35 cellular contexts compared by ENCODE assay signal in genomic region chr13:100594255-100594654, GRCh38.
"Had no signal": no experiment of that assay in that cellular context is flagged by ENCODE, and none has a peak within 500 bp of the region (broad histone marks: within the 10 kb centered on the region; RNA-seq: fewer than 3 reads in every experiment).

No MANE protein-coding gene starts in this region.

- H3K27ac ChIP-seq: ascending aorta, cardiac muscle cell, VCaP had no signal

- H3K4me1 ChIP-seq: ascending aorta had no signal

- H3K9me3 ChIP-seq: ascending aorta had no signal

- DNase-seq: activated B cell treated with CpG ODN at 0.5 μM for 24 hours; activated CD4-positive, alpha-beta memory T cell treated with anti-CD3 and anti-CD28 coated beads for 36 hours; activated CD4-positive, alpha-beta T cell treated with anti-CD3 and anti-CD28 coated beads for 4 hours; activated CD4-positive, alpha-beta T cell treated with anti-CD3 and anti-CD28 coated beads, Interleukin-2, amount 10 ng/mL, durations not matched to agents 24 days and 14 days; activated CD4-positive, alpha-beta T cell treated with anti-CD3 and anti-CD28 coated beads, Interleukin-2, amount 50 U/mL, for 1 hour; activated CD4-positive, alpha-beta T cell treated with anti-CD3 and anti-CD28 coated beads, Interleukin-2, amount 50 U/mL, for 4 hours; activated CD4-positive, CD25-positive, alpha-beta regulatory T cell treated with anti-CD3 and anti-CD28 coated beads, Interleukin-2, amount 50 U/mL, for 72 hours; activated CD8-positive, alpha-beta memory T cell treated with anti-CD3 and anti-CD28 coated beads, Interleukin-2, amount 50 U/mL, for 4 hours; activated effector memory CD4-positive, alpha-beta T cell treated with anti-CD3 and anti-CD28 coated beads, Interleukin-2, amount 50 U/mL, for 16 hours; activated gamma-delta T cell treated with Interleukin-2 at 50 U/mL for 16 hours; activated naive CD4-positive, alpha-beta T cell; activated naive CD4-positive, alpha-beta T cell treated with anti-CD3 and anti-CD28 coated beads for 36 hours; activated naive CD4-positive, alpha-beta T cell treated with anti-CD3 and anti-CD28 coated beads, Interleukin-2, amount 50 U/mL, for 16 hours; activated naive CD8-positive, alpha-beta T cell treated with anti-CD3 and anti-CD28 coated beads for 36 hours; activated T-cell treated with anti-CD3 and anti-CD28 coated beads for 4 hours; activated T-cell treated with anti-CD3 and anti-CD28 coated beads, Interleukin-2, amount 50 U/mL, for 1 hour; activated T-cell treated with anti-CD3 and anti-CD28 coated beads, Interleukin-2, amount 50 U/mL, for 4 hours; activated T-cell treated with anti-CD3 and anti-CD28 coated beads, Interleukin-2, amount 50 U/mL, for 72 hours; amygdala; anterior cingulate cortex; caudate nucleus; cerebellar nuclear complex; T-helper 2 cell; T-helper 9 cell had no signal

- H3K27me3 Mint-ChIP-seq: activated B cell treated with CpG ODN at 0.5 μM for 24 hours; activated CD4-positive, alpha-beta T cell treated with anti-CD3 and anti-CD28 coated beads, Interleukin-2, amount 10 ng/mL, durations not matched to agents 24 days and 14 days; activated naive CD8-positive, alpha-beta T cell treated with anti-CD3 and anti-CD28 coated beads for 36 hours; activated T-helper 17 cell treated with anti-CD3 and anti-CD28 coated beads, Interleukin-2, amount 50 U/mL, for 72 hours; central memory CD8-positive, alpha-beta T cell had no signal

- H3K27me3 ChIP-seq: ascending aorta, cardiac muscle cell had no signal

- H3K4me3 Mint-ChIP-seq: activated B cell treated with CpG ODN at 0.5 μM for 24 hours; activated CD4-positive, alpha-beta memory T cell treated with anti-CD3 and anti-CD28 coated beads for 36 hours; activated CD4-positive, alpha-beta T cell treated with anti-CD3 and anti-CD28 coated beads, Interleukin-2, amount 10 ng/mL, durations not matched to agents 24 days and 14 days; activated CD8-positive, alpha-beta T cell treated with anti-CD3 and anti-CD28 coated beads for 36 hours; activated naive CD4-positive, alpha-beta T cell treated with anti-CD3 and anti-CD28 coated beads for 36 hours; activated naive CD8-positive, alpha-beta T cell treated with anti-CD3 and anti-CD28 coated beads for 36 hours; activated T-cell treated with anti-CD3 and anti-CD28 coated beads, Interleukin-2, amount 50 U/mL, for 4 hours; activated T-cell treated with anti-CD3 and anti-CD28 coated beads, Interleukin-2, amount 50 U/mL, for 72 hours; activated T-helper 1 cell treated with anti-CD3 and anti-CD28 coated beads, Interleukin-12 subunit alpha, Interleukin-12 subunit beta, Interleukin-2, Interleukin-4 antibody, amounts not matched to agents 30 ng/mL and 10 ng/mL and 1 ng/mL, durations not matched to agents 14 hours and 24 hours and 36 hours; activated T-helper 17 cell treated with anti-CD3 and anti-CD28 coated beads, Interleukin-2, amount 50 U/mL, for 72 hours; brain; central memory CD8-positive, alpha-beta T cell; T-helper 1 cell treated with Interleukin-12 subunit alpha and Interleukin-12 subunit beta and Interleukin-4 antibody, amounts not matched to agents 30 μg/mL and 1 μg/mL, for 36 hours; T-helper 2 cell treated with Interferon-gamma antibody and Interleukin-4, amounts not matched to agents 5 μg/mL and 100 μg/mL, for 36 hours had no signal

- H3K4me3 ChIP-seq: ascending aorta, cardiac muscle cell had no signal

- H3K9me3 Mint-ChIP-seq: activated B cell treated with CpG ODN at 0.5 μM for 24 hours; activated CD4-positive, alpha-beta memory T cell treated with anti-CD3 and anti-CD28 coated beads for 36 hours; activated CD8-positive, alpha-beta T cell treated with anti-CD3 and anti-CD28 coated beads for 36 hours; activated naive CD4-positive, alpha-beta T cell treated with anti-CD3 and anti-CD28 coated beads for 36 hours; activated naive CD4-positive, alpha-beta T cell treated with anti-CD3 and anti-CD28 coated beads, Interleukin-2, amount 50 U/mL, for 72 hours; activated naive CD8-positive, alpha-beta T cell treated with anti-CD3 and anti-CD28 coated beads for 36 hours; activated T-cell treated with anti-CD3 and anti-CD28 coated beads, Interleukin-2, amount 50 U/mL, for 4 hours; activated T-cell treated with anti-CD3 and anti-CD28 coated beads, Interleukin-2, amount 50 U/mL, for 72 hours; activated T-helper 1 cell treated with anti-CD3 and anti-CD28 coated beads, Interleukin-12 subunit alpha, Interleukin-12 subunit beta, Interleukin-2, Interleukin-4 antibody, amounts not matched to agents 30 ng/mL and 10 ng/mL and 1 ng/mL, durations not matched to agents 14 hours and 24 hours and 36 hours; activated T-helper 17 cell treated with anti-CD3 and anti-CD28 coated beads, Interleukin-2, amount 50 U/mL, for 72 hours; central memory CD8-positive, alpha-beta T cell; T-helper 1 cell treated with Interleukin-12 subunit alpha and Interleukin-12 subunit beta and Interleukin-4 antibody, amounts not matched to agents 30 μg/mL and 1 μg/mL, for 36 hours; T-helper 2 cell treated with Interferon-gamma antibody and Interleukin-4, amounts not matched to agents 5 μg/mL and 100 μg/mL, for 36 hours had no signal

- H3K27ac Mint-ChIP-seq: activated B cell treated with CpG ODN at 0.5 μM for 24 hours; activated CD4-positive, alpha-beta memory T cell treated with anti-CD3 and anti-CD28 coated beads for 36 hours; activated CD4-positive, alpha-beta T cell treated with anti-CD3 and anti-CD28 coated beads, Interleukin-2, amount 10 ng/mL, durations not matched to agents 24 days and 14 days; activated CD8-positive, alpha-beta T cell treated with anti-CD3 and anti-CD28 coated beads for 36 hours; activated naive CD4-positive, alpha-beta T cell treated with anti-CD3 and anti-CD28 coated beads for 36 hours; activated naive CD4-positive, alpha-beta T cell treated with anti-CD3 and anti-CD28 coated beads, Interleukin-2, amount 50 U/mL, for 72 hours; activated naive CD8-positive, alpha-beta T cell treated with anti-CD3 and anti-CD28 coated beads for 36 hours; activated T-cell treated with anti-CD3 and anti-CD28 coated beads, Interleukin-2, amount 50 U/mL, for 72 hours; activated T-helper 1 cell treated with anti-CD3 and anti-CD28 coated beads, Interleukin-12 subunit alpha, Interleukin-12 subunit beta, Interleukin-2, Interleukin-4 antibody, amounts not matched to agents 30 ng/mL and 10 ng/mL and 1 ng/mL, durations not matched to agents 14 hours and 24 hours and 36 hours; activated T-helper 17 cell treated with anti-CD3 and anti-CD28 coated beads, Interleukin-2, amount 50 U/mL, for 72 hours; brain; T-helper 1 cell treated with Interleukin-12 subunit alpha and Interleukin-12 subunit beta and Interleukin-4 antibody, amounts not matched to agents 30 μg/mL and 1 μg/mL, for 36 hours; T-helper 2 cell treated with Interferon-gamma antibody and Interleukin-4, amounts not matched to agents 5 μg/mL and 100 μg/mL, for 36 hours had no signal

- H3K36me3 Mint-ChIP-seq: activated CD4-positive, alpha-beta memory T cell treated with anti-CD3 and anti-CD28 coated beads for 36 hours; activated naive CD8-positive, alpha-beta T cell treated with anti-CD3 and anti-CD28 coated beads for 36 hours; brain had no signal

- H3K36me3 ChIP-seq: ascending aorta, cardiac muscle cell had no signal
